Comparison of ENCODE assay signal across 18 cellular contexts in genomic region chr6:147941143-147941542, GRCh38.
DNase-seq lines count a peak whose midpoint lies in the region; ATAC-seq, FAIRE-seq and TF ChIP-seq lines count a peak whose summit lies in the region.
"Had no signal": no experiment of that assay in that cellular context is flagged by ENCODE, and none has a peak within 500 bp of the region (broad histone marks: within the 10 kb centered on the region; RNA-seq: fewer than 3 reads in every experiment).

No MANE protein-coding gene starts in this region.

- no peaks in the 10 kb centered on the region for H3F3A ChIP-seq in PC-3 (ENCODE audit: low read length, unreplicated experiment)

- H3K4me2 ChIP-seq in keratinocyte (ENCODE audit: control insufficient read depth, extremely low read depth, insufficient read depth, low read depth, low read length): peak overlapping the region; percentile 11
- no peak overlapping the region for H3K4me2 ChIP-seq in PC-3 (ENCODE audit: low read length)

- POLR2A ChIA-PET in PC-3 (lab: Charles Lee; ENCODE audit: unreplicated experiment): no interaction called here

- H3K9me3 ChIP-seq in keratinocyte (ENCODE audit: control insufficient read depth, low read depth, low read length) (no peaks in the 10 kb centered on the region), PC-3 (ENCODE audit: low read length) (no peaks in the 10 kb centered on the region)

- BruUV-seq in PC-3 (replicated peaks; lab: Mats Ljungman, UMichigan): no TSS peak

- H3K9ac ChIP-seq in keratinocyte (ENCODE audit: control insufficient read depth, extremely low read depth, insufficient read depth, low read length) (no peak overlapping the region), PC-3 (ENCODE audit: low read length) (no peak overlapping the region)

- no peaks in the 10 kb centered on the region for H3K27me3 ChIP-seq in keratinocyte (ENCODE audit: control insufficient read depth, extremely low read depth, insufficient read depth, low read length)
- no peaks in the 10 kb centered on the region for H3K27me3 ChIP-seq in PC-3 (ENCODE audit: low read length)

- peaks cover 14% of the 10 kb centered on the region for H3K4me1 Mint-ChIP-seq in chondrocyte (ENCODE audit: low read depth)

- peak overlapping the region; percentile 71 for H3K27ac Mint-ChIP-seq in chondrocyte (ENCODE audit: unreplicated experiment)
- H3K27ac Mint-ChIP-seq: activated CD8-positive, alpha-beta T cell treated with anti-CD3 and anti-CD28 coated beads for 36 hours; activated T-helper 2 cell treated with anti-CD3 and anti-CD28 coated beads, Interferon-gamma antibody, Interleukin-2, Interleukin-4, amounts not matched to agents 10 μg/mL and 5 μg/mL and 100 μg/mL, durations not matched to agents 14 hours and 24 hours and 36 hours had no signal

- H3K9me1 ChIP-seq in keratinocyte (ENCODE audit: control insufficient read depth, extremely low read depth, insufficient read depth, low read length): no peaks in the 10 kb centered on the region

- in situ Hi-C loops in Caki2 (cut with HindIII; ENCODE audit: low pct_unique_long_range_greater_than_20kb, low sequenced_read_pairs): no loop called here

- peaks cover 7% of the 10 kb centered on the region for H3K9me3 Mint-ChIP-seq in chondrocyte (ENCODE audit: low read depth)
- H3K9me3 Mint-ChIP-seq: activated T-helper 2 cell treated with anti-CD3 and anti-CD28 coated beads, Interferon-gamma antibody, Interleukin-2, Interleukin-4, amounts not matched to agents 10 μg/mL and 5 μg/mL and 100 μg/mL, durations not matched to agents 14 hours and 24 hours and 36 hours had no signal

- H3K4me3 Mint-ChIP-seq in chondrocyte (ENCODE audit: unreplicated experiment): no peak overlapping the region
- H3K4me3 Mint-ChIP-seq: activated CD8-positive, alpha-beta T cell treated with anti-CD3 and anti-CD28 coated beads for 36 hours had no signal

- no peaks in the 10 kb centered on the region for H3K9me2 ChIP-seq in PC-3 (replicated peaks; ENCODE audit: low read length)

- no peak overlapping the region for H3K4me3 ChIP-seq in keratinocyte (ENCODE audit: control insufficient read depth in 2 of 3, extremely low read depth in 1 of 3, insufficient read depth in 2 of 3, low read depth in 1 of 3, low read length in 3 of 3)
- no peak overlapping the region for H3K4me3 ChIP-seq in PC-3 (ENCODE audit: low read length)
- H3K4me3 ChIP-seq: skin epidermis had no signal

- H3K4me1 ChIP-seq in keratinocyte (ENCODE audit: control insufficient read depth, extremely low read depth, insufficient read depth, low read length): no peaks in the 10 kb centered on the region
- no peaks in the 10 kb centered on the region for H3K4me1 ChIP-seq in PC-3 (ENCODE audit: insufficient read depth, low read length)

- ATAC-seq in PC-3 (no peak), HG03521 (IDR thresholded peaks at IDR 0.05; ENCODE audit: unreplicated experiment) (no peak)
- ATAC-seq: activated CD8-positive, alpha-beta T cell treated with anti-CD3 and anti-CD28 coated beads for 36 hours had no signal

- H4K20me1 ChIP-seq in keratinocyte (ENCODE audit: control insufficient read depth, extremely low read depth, insufficient read depth, low read length) (no peaks in the 10 kb centered on the region), PC-3 (ENCODE audit: low read length) (no peaks in the 10 kb centered on the region)

- peak; percentile 57 for FAIRE-seq in keratinocyte (lab: Jason Lieb, UNC)
- FAIRE-seq: TTC549 had no signal

- intact Hi-C loops in PC-3 (cut with micrococcal nuclease): no loop called here

- no peak overlapping the region for H3K27ac ChIP-seq in keratinocyte (ENCODE audit: control insufficient read depth, insufficient read depth, low read length)
- no peak overlapping the region for H3K27ac ChIP-seq in PC-3 (ENCODE audit: low read length)
- H3K27ac ChIP-seq: skin epidermis had no signal

- no peaks in the 10 kb centered on the region for H3K27me3 Mint-ChIP-seq in chondrocyte (ENCODE audit: low read depth)
- H3K27me3 Mint-ChIP-seq: activated CD8-positive, alpha-beta T cell treated with anti-CD3 and anti-CD28 coated beads for 36 hours had no signal

- H2AFZ ChIP-seq in keratinocyte (ENCODE audit: control insufficient read depth, low read length) (no peak overlapping the region), PC-3 (ENCODE audit: low read length) (no peak overlapping the region)

- H3K79me2 ChIP-seq in keratinocyte (ENCODE audit: control insufficient read depth, insufficient read depth, low read length) (no peaks in the 10 kb centered on the region), PC-3 (ENCODE audit: low read length) (no peaks in the 10 kb centered on the region)

- TF ChIP-seq CTCF in chondrocyte (IDR thresholded peaks at IDR 0.05) (no peak), keratinocyte (optimal IDR thresholded peaks at IDR 0.05 in 1 of 3, IDR thresholded peaks at IDR 0.05 in 1 of 3, conservative IDR thresholded peaks at IDR 0.05 in 1 of 3; ENCODE audit: extremely low read depth in 1 of 3, insufficient read depth in 2 of 3, low read length in 3 of 3) (no peak), PC-3 (conservative IDR thresholded peaks at IDR 0.05; ENCODE audit: low read depth, low read length) (no peak)

- DNase-seq in Caki2 (ENCODE audit: low read depth) (peak; percentile 23), NCI-H524 (lab: John Stamatoyannopoulos, UW) (peak; percentile 84 to 93), chondrocyte (ENCODE audit: low spot score) (no peak), keratinocyte (ENCODE audit: low read depth, low spot score) (peak; percentile 30), DMS79 treated with DMSO at 0.1 percent for 48 hours (lab: John Stamatoyannopoulos, UW) (no peak), amniotic stem cell (lab: John Stamatoyannopoulos, UW) (no peak), PC-3 (no peak)
- DNase-seq: activated CD8-positive, alpha-beta T cell treated with anti-CD3 and anti-CD28 coated beads for 36 hours; dermis blood vessel endothelial cell; midbrain; MV-4-11; SIG-M5; stimulated activated naive CD4-positive, alpha-beta T cell; trophoblast cell had no signal

- no peaks in the 10 kb centered on the region for H3K36me3 ChIP-seq in keratinocyte (ENCODE audit: control insufficient read depth in 2 of 2, extremely low read depth in 1 of 2, insufficient read depth in 2 of 2, low read length in 2 of 2)
- H3K36me3 ChIP-seq in PC-3 (ENCODE audit: low read depth, low read length): no peaks in the 10 kb centered on the region

- dilution Hi-C loops in keratinocyte (cut with MboI; ENCODE audit: extremely low pct_ligation_motif_present, low sequenced_read_pairs): no loop called here

- CTCF ChIA-PET in PC-3 (lab: Charles Lee): no interaction called here

- peaks cover 5% of the 10 kb centered on the region for H3K36me3 Mint-ChIP-seq in chondrocyte (ENCODE audit: low read depth)

Comparison
In these comparisons a context has a peak if more than half of its experiments do, and no peak if none do; other contexts are left out.
1. DNase-seq: peak in Caki2 (single experiment), NCI-H524 (2 of 2) and keratinocyte (single experiment); none in chondrocyte (single experiment), DMS79 treated with DMSO at 0.1 percent for 48 hours (single experiment), amniotic stem cell (single experiment) and PC-3 (single experiment).